21 cellular contexts compared by ENCODE assay signal in genomic region chr3:65889707-65890099, GRCh38.
DNase-seq lines count a peak whose midpoint lies in the region; ATAC-seq and TF ChIP-seq lines count a peak whose summit lies in the region.
"Had no signal": no experiment of that assay in that cellular context is flagged by ENCODE, and none has a peak within 500 bp of the region (broad histone marks: within the 10 kb centered on the region; RNA-seq: fewer than 3 reads in every experiment).

No MANE protein-coding gene starts in this region.

- no peaks in the 10 kb centered on the region for H3K36me3 ChIP-seq in IMR-90 (ENCODE audit: control insufficient read depth, insufficient read depth, low read length)
- H3K36me3 ChIP-seq in adipocyte (ENCODE audit: control insufficient read depth, insufficient read depth, low read length, severe bottlenecking), result no peaks in the 10 kb centered on the region
- no peaks in the 10 kb centered on the region for H3K36me3 ChIP-seq in iPS-20b (ENCODE audit: insufficient read depth, low read depth, low read length)
- H3K36me3 ChIP-seq in thoracic aorta, result no peaks in the 10 kb centered on the region
- H3K36me3 ChIP-seq: BLaER1 had no signal

- H3K4me3 ChIP-seq in IMR-90 (ENCODE audit: insufficient read depth, low read depth, low read length) (no peak overlapping the region), adipocyte (ENCODE audit: low read length) (no peak overlapping the region), iPS-20b (ENCODE audit: low read length) (no peak overlapping the region), thoracic aorta (no peak overlapping the region)
- H3K4me3 ChIP-seq: BLaER1, PC-9, SK-N-MC had no signal

- CTCF ChIA-PET in IMR-90 (lab: Yijun Ruan, JAX), result interaction anchor here (0.6 to 0.9 kb wide), 2 partner anchors 25 to 107 kb away, joined by 3 to 4 read pairs; no protein-coding TSS in a partner anchor

- H3K9me3 ChIP-seq in IMR-90 (ENCODE audit: control insufficient read depth, insufficient read depth, low read length) (no peaks in the 10 kb centered on the region), adipocyte (ENCODE audit: control insufficient read depth, low read length) (no peaks in the 10 kb centered on the region), iPS-20b (ENCODE audit: insufficient read depth, low read depth, low read length) (no peaks in the 10 kb centered on the region), thoracic aorta (no peaks in the 10 kb centered on the region)
- H3K9me3 ChIP-seq: BLaER1 had no signal

- peak overlapping the region; percentile 20; the same call in 1 of the 2 replicates for H3K14ac ChIP-seq in IMR-90 (replicated peaks; ENCODE audit: low read depth, low read length)

- in situ Hi-C loops in IMR-90 (cut with MboI; ENCODE audit: low sequenced_read_pairs), result no loop called here

- H3K79me1 ChIP-seq in IMR-90 (ENCODE audit: low read depth in 1 of 2, low read length in 2 of 2), result peaks cover 19 to 59% of the 10 kb centered on the region in 2 experiments

- H3K4me2 ChIP-seq in IMR-90 (ENCODE audit: low read depth, low read length), result peak overlapping the region; percentile 89
- H3K4me2 ChIP-seq: BLaER1, PC-9 had no signal

- H2BK20ac ChIP-seq in IMR-90 (ENCODE audit: low read depth, low read length), result peak overlapping the region; percentile 74; the same call in 1 of the 2 replicates

- no TSS peak for BruUV-seq in IMR-90 (replicated peaks; lab: Mats Ljungman, UMichigan)

- peak overlapping the region; percentile 24; the same call in 1 of the 2 replicates for H3K18ac ChIP-seq in IMR-90 (ENCODE audit: low read depth, low read length)

- peak overlapping the region; percentile 67 for H2BK120ac ChIP-seq in IMR-90 (ENCODE audit: low read depth, low read length)

- no peak for DNase-seq in IMR-90
- peak; percentile 10 for DNase-seq in adipocyte (ENCODE audit: low read depth)
- no peak for DNase-seq in thoracic aorta (ENCODE audit: low spot score)
- no peak for DNase-seq in DMS53 (lab: John Stamatoyannopoulos, UW)
- DNase-seq in iPS-NIHi7 (ENCODE audit: extremely low spot score), result no peak
- DNase-seq: activated CD8-positive, alpha-beta memory T cell treated with anti-CD3 and anti-CD28 coated beads, Interleukin-2, amount 10 ng/mL, durations not matched to agents 7 days and 5 days; activated naive CD8-positive, alpha-beta T cell treated with anti-CD3 and anti-CD28 coated beads, Interleukin-2, amount 50 U/mL, for 24 hours; Calu3; central memory CD4-positive, alpha-beta T cell; effector memory CD8-positive, alpha-beta T cell; NCI-H1436; NCI-H2171; NCI-H748 treated with DMSO at 0.1 percent for 48 hours; nucleus accumbens; stimulated activated CD4-positive, alpha-beta T cell treated with anti-CD3 and anti-CD28 coated beads, Interleukin-4, amount 100 ng/mL, for 1 hour had no signal

- TF ChIP-seq CTCF in IMR-90 (conservative IDR thresholded peaks at IDR 0.05; ENCODE audit: low read depth, low read length) (no peak), thoracic aorta (IDR thresholded peaks at IDR 0.05) (no peak)

- no CpG with 5 or more reads among the region's 3 CpGs for WGBS in IMR-90 (ENCODE audit: extremely low coverage in 2 of 2, insufficient read length in 1 of 2), 2 experiments

- H3K4me1 ChIP-seq in IMR-90 (ENCODE audit: control insufficient read depth, insufficient read depth, low read length), result peaks cover 8% of the 10 kb centered on the region
- peaks cover 38% of the 10 kb centered on the region for H3K4me1 ChIP-seq in adipocyte (ENCODE audit: control insufficient read depth, insufficient read depth, low read length)
- H3K4me1 ChIP-seq in iPS-20b (ENCODE audit: insufficient read depth, low read length), result peaks cover 25% of the 10 kb centered on the region
- H3K4me1 ChIP-seq in thoracic aorta (ENCODE audit: control insufficient read depth in 1 of 2, low read depth in 2 of 2), result peaks cover 23 to 56% of the 10 kb centered on the region in 2 donors
- H3K4me1 ChIP-seq: BLaER1 had no signal

- POLR2A ChIA-PET in IMR-90 (lab: Charles Lee; ENCODE audit: unreplicated experiment), result no interaction called here

- TF ChIP-seq RAD21 in IMR-90 (IDR thresholded peaks at IDR 0.05; ENCODE audit: low read length), result no peak

- ATAC-seq in IMR-90 (ENCODE audit: low read depth) (peak; percentile 19), thoracic aorta (ENCODE audit: insufficient number of reproducible peaks, low FRiP score, low read depth) (no peak), HG03457 (IDR thresholded peaks at IDR 0.05; ENCODE audit: unreplicated experiment) (no peak)
- ATAC-seq: activated CD8-positive, alpha-beta memory T cell treated with anti-CD3 and anti-CD28 coated beads, Interleukin-2, amount 10 ng/mL, durations not matched to agents 7 days and 5 days; activated naive CD8-positive, alpha-beta T cell treated with anti-CD3 and anti-CD28 coated beads, Interleukin-2, amount 50 U/mL, for 24 hours; effector memory CD8-positive, alpha-beta T cell; left lobe of liver had no signal

- peaks cover 4% of the 10 kb centered on the region; the same call in 1 of the 2 replicates for H3K9me1 ChIP-seq in IMR-90 (ENCODE audit: insufficient read depth, low read length)

- H3K9ac ChIP-seq in IMR-90 (ENCODE audit: low read depth, low read length) (no peak overlapping the region), adipocyte (ENCODE audit: low read length) (no peak overlapping the region), iPS-20b (ENCODE audit: low read depth, low read length) (peak overlapping the region; percentile 20; the same call in 1 of the 2 replicates)
- H3K9ac ChIP-seq: BLaER1 had no signal

- intact Hi-C loops in IMR-90 (cut with micrococcal nuclease), result loop anchor here (1.0 to 10.0 kb wide), 2 partner anchors 149 to 245 kb away; partner anchors contain the start of gene MAGI1

- no peak for TF ChIP-seq POLR2A in IMR-90 (IDR thresholded peaks at IDR 0.05; ENCODE audit: low read depth, low read length)

- dilution Hi-C loops in IMR-90 (cut with HindIII; ENCODE audit: low sequenced_read_pairs, unreplicated experiment), result no loop called here

- H4K5ac ChIP-seq in IMR-90 (ENCODE audit: low read depth, low read length), result peak overlapping the region; percentile 19; the same call in 1 of the 2 replicates

- peak overlapping the region; percentile 76; the same call in 1 of the 3 replicates for H2BK15ac ChIP-seq in IMR-90 (ENCODE audit: low read depth, low read length)

- no peaks in the 10 kb centered on the region for H3K27me3 ChIP-seq in IMR-90 (ENCODE audit: control insufficient read depth, insufficient read depth, low read length)
- no peaks in the 10 kb centered on the region for H3K27me3 ChIP-seq in adipocyte (replicated peaks; ENCODE audit: control insufficient read depth, insufficient read depth, low read length)
- H3K27me3 ChIP-seq in iPS-20b (ENCODE audit: insufficient read depth, low read length), result no peaks in the 10 kb centered on the region
- no peaks in the 10 kb centered on the region for H3K27me3 ChIP-seq in thoracic aorta (replicated peaks; ENCODE audit: insufficient read depth)
- H3K27me3 ChIP-seq: BLaER1 had no signal

- H2AK5ac ChIP-seq in IMR-90 (ENCODE audit: low read depth, low read length), result peak overlapping the region; percentile 14

- H4K20me1 ChIP-seq in IMR-90 (ENCODE audit: insufficient read depth, low read length), result peaks cover 9% of the 10 kb centered on the region; the same call in 1 of the 2 replicates

- H3K27ac ChIP-seq in IMR-90 (ENCODE audit: insufficient read depth, low read length) (peak overlapping the region; percentile 56; the same call in 1 of the 2 replicates), iPS-20b (ENCODE audit: low read length) (no peak overlapping the region), thoracic aorta (peak overlapping the region; percentile 60 to 86)
- H3K27ac ChIP-seq: BLaER1, PC-9, SK-N-MC had no signal

- H4K8ac ChIP-seq in IMR-90 (ENCODE audit: low read depth in 2 of 2, low read length in 2 of 2), result peak overlapping the region; percentile 4 to 61; a peak in 2 of 4 replicates

- peak overlapping the region; percentile 99 for H2BK5ac ChIP-seq in IMR-90 (ENCODE audit: low read depth, low read length, poor library complexity, severe bottlenecking)

- H2AK9ac ChIP-seq in IMR-90 (replicated peaks; ENCODE audit: low read depth, low read length, poor library complexity), result no peak overlapping the region

- peak overlapping the region; percentile 60 for H3K4ac ChIP-seq in IMR-90 (ENCODE audit: low read depth, low read length)

- peak overlapping the region; percentile 49; the same call in 1 of the 2 replicates for H3K23ac ChIP-seq in IMR-90 (ENCODE audit: low read depth, low read length)

- no peak overlapping the region for H2AFZ ChIP-seq in IMR-90 (replicated peaks; ENCODE audit: low read length, poor library complexity)
- H2AFZ ChIP-seq: PC-9 had no signal

- H4K91ac ChIP-seq in IMR-90 (ENCODE audit: insufficient read depth, low read depth, low read length), result peak overlapping the region; percentile 34; the same call in 1 of the 2 replicates

- H3K56ac ChIP-seq in IMR-90 (ENCODE audit: extremely low read depth, insufficient read depth, low read length), result no peak overlapping the region

TF ChIP-seq in IMR-90, 13 proteins besides CTCF, POLR2A, EP300 and RAD21 (continues in another document):
- TF ChIP-seq ELK1 (IDR thresholded peaks at IDR 0.05; ENCODE audit: borderline replicate concordance, low read depth, low read length) (no peak), NFE2L2 (IDR thresholded peaks at IDR 0.05; ENCODE audit: low read depth, low read length) (no peak), CEBPB (IDR thresholded peaks at IDR 0.05; ENCODE audit: low read depth, low read length) (no peak), CHD1 (IDR thresholded peaks at IDR 0.05; ENCODE audit: low read depth, low read length) (no peak), SMC3 (IDR thresholded peaks at IDR 0.05; ENCODE audit: low read depth, low read length) (no peak), RFX5 (IDR thresholded peaks at IDR 0.05; ENCODE audit: low read depth, low read length) (no peak), RCOR1 (IDR thresholded peaks at IDR 0.05; ENCODE audit: insufficient replicate concordance, low read length) (no peak), MAFK (IDR thresholded peaks at IDR 0.05; ENCODE audit: low read depth, low read length) (no peak), MXI1 (IDR thresholded peaks at IDR 0.05; ENCODE audit: borderline replicate concordance, low read depth, low read length) (no peak), FOS (IDR thresholded peaks at IDR 0.05; ENCODE audit: low read depth, low read length) (no peak), BHLHE40 (IDR thresholded peaks at IDR 0.05; ENCODE audit: low read depth, low read length) (no peak)
